1 cellular context compared by ENCODE assay signal in the genomic region with DNA sequence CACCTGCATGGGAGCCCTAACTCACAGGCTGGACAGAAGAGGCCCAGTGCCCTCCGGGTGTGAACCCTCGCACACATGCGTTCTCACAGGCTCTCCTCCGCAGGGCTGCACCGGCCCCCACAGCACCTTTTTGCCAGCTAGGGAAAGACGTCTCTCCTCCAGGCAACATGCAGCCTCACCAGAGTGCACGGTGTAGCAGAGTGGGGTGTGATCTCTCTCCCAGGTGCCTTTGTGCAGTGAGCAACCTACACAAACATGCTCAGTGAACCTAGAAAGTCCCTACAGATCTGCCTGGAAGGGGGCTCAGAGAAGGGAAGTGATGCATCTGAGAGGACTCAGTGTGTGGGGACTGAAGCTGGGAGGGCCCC.
TF ChIP-seq lines count a peak whose summit lies in the region.

No MANE protein-coding gene starts in this region.

TF ChIP-seq in GM12878, 131 proteins besides CTCF, POLR2A, EP300 and RAD21:
- peak; percentile 55; the same call in 1 of the 2 replicates for TF ChIP-seq SPI1 (IDR thresholded peaks at IDR 0.05; ENCODE audit: borderline replicate concordance, insufficient read depth, low read depth, low read length)
- 0 out of 2 replicates have a peak, but pooled peaks have one; percentile 25 for TF ChIP-seq DPF2 (IDR thresholded peaks at IDR 0.05)
- TF ChIP-seq, protein P1, sequence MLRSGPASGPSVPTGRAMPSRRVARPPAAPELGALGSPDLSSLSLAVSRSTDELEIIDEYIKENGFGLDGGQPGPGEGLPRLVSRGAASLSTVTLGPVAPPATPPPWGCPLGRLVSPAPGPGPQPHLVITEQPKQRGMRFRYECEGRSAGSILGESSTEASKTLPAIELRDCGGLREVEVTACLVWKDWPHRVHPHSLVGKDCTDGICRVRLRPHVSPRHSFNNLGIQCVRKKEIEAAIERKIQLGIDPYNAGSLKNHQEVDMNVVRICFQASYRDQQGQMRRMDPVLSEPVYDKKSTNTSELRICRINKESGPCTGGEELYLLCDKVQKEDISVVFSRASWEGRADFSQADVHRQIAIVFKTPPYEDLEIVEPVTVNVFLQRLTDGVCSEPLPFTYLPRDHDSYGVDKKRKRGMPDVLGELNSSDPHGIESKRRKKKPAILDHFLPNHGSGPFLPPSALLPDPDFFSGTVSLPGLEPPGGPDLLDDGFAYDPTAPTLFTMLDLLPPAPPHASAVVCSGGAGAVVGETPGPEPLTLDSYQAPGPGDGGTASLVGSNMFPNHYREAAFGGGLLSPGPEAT (IDR thresholded peaks at IDR 0.05; ENCODE audit: low read depth), result 0 out of 2 replicates have a peak, but pooled peaks have one; percentile 19
- no peak for TF ChIP-seq RBBP5 (conservative IDR thresholded peaks at IDR 0.05)
- TF ChIP-seq EED (IDR thresholded peaks at IDR 0.05; ENCODE audit: low read depth), result no peak
- TF ChIP-seq SMARCA5 (IDR thresholded peaks at IDR 0.05), result 0 out of 2 replicates have a peak, but pooled peaks have one; percentile 52
- TF ChIP-seq BACH1 (IDR thresholded peaks at IDR 0.05; ENCODE audit: borderline replicate concordance), result no peak
